9 cellular contexts compared by ENCODE assay signal in the genomic region with DNA sequence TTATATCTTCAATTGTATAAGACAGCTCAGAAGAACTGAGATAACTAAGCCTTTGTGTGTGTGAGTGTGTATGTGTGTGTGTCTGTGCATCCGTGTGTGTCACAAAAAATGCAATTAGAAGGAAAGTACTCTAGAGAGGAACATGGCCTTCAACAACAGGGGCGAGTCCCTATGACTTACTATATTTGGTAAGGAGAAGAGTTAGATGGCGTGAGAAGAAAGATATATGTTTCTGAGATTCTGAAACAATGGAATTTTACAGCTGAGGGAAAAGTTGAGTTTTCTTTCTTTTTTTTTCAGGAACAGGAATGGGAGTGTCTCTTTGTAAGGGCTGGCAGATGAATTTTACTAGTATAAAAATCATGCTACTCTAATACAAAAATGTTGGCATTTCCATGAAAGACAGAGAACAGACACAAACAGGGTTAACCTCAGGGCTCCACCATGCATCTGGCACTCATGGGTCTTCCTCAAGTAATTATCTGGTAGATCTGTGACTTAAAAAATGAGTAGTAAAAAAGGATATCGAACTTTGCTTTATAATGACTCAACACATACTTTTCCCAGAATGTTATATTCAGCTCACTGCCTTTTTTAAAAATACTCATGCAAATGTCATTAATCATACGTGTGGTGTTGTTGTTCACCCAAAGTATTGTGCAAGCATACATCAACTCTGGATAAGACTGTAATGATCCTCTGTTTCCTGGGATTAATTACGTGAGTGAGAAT. TPM values are rescaled to one million over a fixed set of nuclear protein-coding genes. Genes with fewer than 3 reads are reported as not detected.
DNase-seq lines count a peak whose midpoint lies in the region; ATAC-seq and TF ChIP-seq lines count a peak whose summit lies in the region.
"Had no signal": no experiment of that assay in that cellular context is flagged by ENCODE, and none has a peak within 500 bp of the region (broad histone marks: within the 10 kb centered on the region; RNA-seq: fewer than 3 reads in every experiment).

No MANE protein-coding gene starts in this region.

- DNase-seq in HFFc6 (peak; percentile 90), astrocyte of the spinal cord (ENCODE audit: low read depth, low spot score) (peak; percentile 49), foreskin fibroblast (peak; percentile 64 to 78), NCI-H1105 (lab: John Stamatoyannopoulos, UW) (no peak), left colon (no peak)
- DNase-seq in activated effector memory CD4-positive, alpha-beta T cell treated with anti-CD3 and anti-CD28 coated beads, Interleukin-2, amount 50 U/mL, for 16 hours, result no peak

- H3K36me3 Mint-ChIP-seq in HFFc6 (ENCODE audit: low read depth), result peaks cover 17% of the 10 kb centered on the region
- H3K36me3 Mint-ChIP-seq: WTC11 had no signal

- TF ChIP-seq CTCF in HFFc6 (IDR thresholded peaks at IDR 0.05), result no peak
- no peak for TF ChIP-seq CTCF in astrocyte of the spinal cord (IDR thresholded peaks at IDR 0.05; ENCODE audit: low read depth, low read length)
- no peak for TF ChIP-seq CTCF in foreskin fibroblast (IDR thresholded peaks at IDR 0.05; ENCODE audit: low read depth, low read length)

- intact Hi-C loops in left colon (cut with DNase I, micrococcal nuclease), result no loop called here

- in situ Hi-C loops in astrocyte of the spinal cord (cut with HindIII; ENCODE audit: low sequenced_read_pairs), result no loop called here

- peaks cover 2% of the 10 kb centered on the region; the same call in 1 of the 2 replicates for H3K27me3 Mint-ChIP-seq in HFFc6 (ENCODE audit: insufficient read depth)

- peak overlapping the region; percentile 63 for H3K4me3 Mint-ChIP-seq in HFFc6
- H3K4me3 Mint-ChIP-seq: WTC11 had no signal

- H3K4me1 Mint-ChIP-seq in HFFc6 (ENCODE audit: low read depth), result peaks cover 65% of the 10 kb centered on the region

- H3K4me3 ChIP-seq in astrocyte of the spinal cord (ENCODE audit: low read depth, low read length) (no peak overlapping the region), foreskin fibroblast (ENCODE audit: low read depth in 1 of 2, low read length in 2 of 2) (no peak overlapping the region), skin epidermis (no peak overlapping the region)

- peak overlapping the region in 18 of 21 experiments; percentile 9 to 75 (median 52) for H3K27ac ChIP-seq in skin epidermis

- ATAC-seq in left colon (no peak), GM18858 (IDR thresholded peaks at IDR 0.05; ENCODE audit: unreplicated experiment) (no peak)
- ATAC-seq: WTC11 had no signal

- H3K27ac Mint-ChIP-seq in HFFc6, result peak overlapping the region; percentile 93
- H3K27ac Mint-ChIP-seq: WTC11 had no signal

- H3K9me3 Mint-ChIP-seq in HFFc6, result no peaks in the 10 kb centered on the region
- H3K9me3 Mint-ChIP-seq: WTC11 had no signal

RNA-seq across cellular contexts. Expression of a gene that starts 12.9 kb away (rescaled TPM):
- 10 to 100 TPM; 66.0 to 91.4 (median 88.4) TPM for total RNA-seq in HFFc6 (2021; fragmentation: NEBNext Ultra II Directional; extraction: Animal tissue kit (Norgen Biotek cat#: 25700))
- 10 to 100 TPM; 19.6 to 24.4 TPM for total RNA-seq in left colon

Comparison
In these comparisons a context has a peak if more than half of its experiments do, and no peak if none do; other contexts are left out.
1. DNase-seq: peak in HFFc6 (single experiment), astrocyte of the spinal cord (single experiment) and foreskin fibroblast (2 of 2); none in NCI-H1105 (single experiment), left colon (0 of 2) and activated effector memory CD4-positive, alpha-beta T cell treated with anti-CD3 and anti-CD28 coated beads, Interleukin-2, amount 50 U/mL, for 16 hours (single experiment).